ENCODE assay signal across 1 cellular context in genomic region chr1:235073331-235073967, GRCh38.
TF ChIP-seq lines count a peak whose summit lies in the region.

No MANE protein-coding gene starts in this region.

TF ChIP-seq in HepG2, 621 proteins besides CTCF, POLR2A, EP300 and RAD21 (continued from another document and continues in another):
- no peak; the same call in 1 of the 2 replicates for TF ChIP-seq PRDM4 (CRISPR knock-in tag; IDR thresholded peaks at IDR 0.05; ENCODE audit: borderline replicate concordance)
- no peak for TF ChIP-seq SNRNP70 (IDR thresholded peaks at IDR 0.05; ENCODE audit: low read depth, low read length)
- no peak for TF ChIP-seq ZNF383 (CRISPR knock-in tag; IDR thresholded peaks at IDR 0.05; ENCODE audit: borderline replicate concordance)
- TF ChIP-seq MYC (CRISPR knock-in tag; IDR thresholded peaks at IDR 0.05; ENCODE audit: borderline replicate concordance): no peak; the same call in 1 of the 2 replicates
- peak; percentile 46; the same call in 1 of the 2 replicates for TF ChIP-seq ZNF205 (CRISPR knock-in tag; IDR thresholded peaks at IDR 0.05)
- peak; percentile 63; the same call in 1 of the 2 replicates for TF ChIP-seq ZNF615 (CRISPR knock-in tag; IDR thresholded peaks at IDR 0.05; ENCODE audit: borderline replicate concordance)
- peak; percentile 90; the same call in 1 of the 2 replicates for TF ChIP-seq ZNF691 (CRISPR knock-in tag; IDR thresholded peaks at IDR 0.05; ENCODE audit: borderline replicate concordance, low read depth)
- TF ChIP-seq ZMYM2 (CRISPR knock-in tag; IDR thresholded peaks at IDR 0.05): peak; percentile 51; the same call in 1 of the 2 replicates
- peak; percentile 54 for TF ChIP-seq MIXL1 (CRISPR knock-in tag; IDR thresholded peaks at IDR 0.05)
- TF ChIP-seq ZNF652 (CRISPR knock-in tag; IDR thresholded peaks at IDR 0.05; ENCODE audit: borderline replicate concordance, low read depth): no peak
- no peak; the same call in 1 of the 2 replicates for TF ChIP-seq AFF4 (CRISPR knock-in tag; IDR thresholded peaks at IDR 0.05)
- no peak for TF ChIP-seq LCORL (IDR thresholded peaks at IDR 0.05)
- TF ChIP-seq LCORL (CRISPR knock-in tag; IDR thresholded peaks at IDR 0.05): peak; percentile 85
- peak; percentile 80; the same call in 1 of the 2 replicates for TF ChIP-seq ZBTB25 (CRISPR knock-in tag; IDR thresholded peaks at IDR 0.05)
- peak; percentile 73; the same call in 1 of the 2 replicates for TF ChIP-seq SNAI1 (CRISPR knock-in tag; IDR thresholded peaks at IDR 0.05; ENCODE audit: borderline replicate concordance)
- TF ChIP-seq CHCHD3 (CRISPR knock-in tag; IDR thresholded peaks at IDR 0.05): 0 out of 2 replicates have a peak, but pooled peaks have one; percentile 81
- TF ChIP-seq CC2D1A (CRISPR knock-in tag; IDR thresholded peaks at IDR 0.05): no peak
- TF ChIP-seq ZNF772 (CRISPR knock-in tag; IDR thresholded peaks at IDR 0.05): no peak
- peak; percentile 95 for TF ChIP-seq HDAC2 (CRISPR knock-in tag; IDR thresholded peaks at IDR 0.05)
- peak; percentile 66; the same call in 1 of the 2 replicates for TF ChIP-seq ZNF747 (CRISPR knock-in tag; IDR thresholded peaks at IDR 0.05; ENCODE audit: borderline replicate concordance)
- TF ChIP-seq ZFP90 (CRISPR knock-in tag; IDR thresholded peaks at IDR 0.05; ENCODE audit: borderline replicate concordance): no peak
- no peak; the same call in 1 of the 2 replicates for TF ChIP-seq ZNF761 (CRISPR knock-in tag; conservative IDR thresholded peaks at IDR 0.05)
- TF ChIP-seq ZSCAN25 (CRISPR knock-in tag; IDR thresholded peaks at IDR 0.05): peak; percentile 81; the same call in 1 of the 2 replicates
- TF ChIP-seq PPARG (CRISPR knock-in tag; conservative IDR thresholded peaks at IDR 0.05): peak; percentile 98
- no peak for TF ChIP-seq ZEB1 (IDR thresholded peaks at IDR 0.05; ENCODE audit: insufficient replicate concordance, low read depth)
- TF ChIP-seq ZNF646 (CRISPR knock-in tag; IDR thresholded peaks at IDR 0.05): peak; percentile 55; the same call in 1 of the 2 replicates
- no peak for TF ChIP-seq ETV6 (CRISPR knock-in tag; conservative IDR thresholded peaks at IDR 0.05)
- TF ChIP-seq EHMT2 (IDR thresholded peaks at IDR 0.05; ENCODE audit: borderline replicate concordance, low read depth, low read length): no peak
- TF ChIP-seq BCL3 (CRISPR knock-in tag; IDR thresholded peaks at IDR 0.05): peak; percentile 92
- TF ChIP-seq ZNF280B (CRISPR knock-in tag; IDR thresholded peaks at IDR 0.05; ENCODE audit: borderline replicate concordance): peak; percentile 11; the same call in 1 of the 2 replicates
- peak; percentile 69 for TF ChIP-seq ZBTB38 (CRISPR knock-in tag; IDR thresholded peaks at IDR 0.05)
- peak; percentile 85 for TF ChIP-seq IKZF4 (CRISPR knock-in tag; IDR thresholded peaks at IDR 0.05; ENCODE audit: borderline replicate concordance, low read depth, not compliant biosample characterization)
- TF ChIP-seq ZNF558 (CRISPR knock-in tag; IDR thresholded peaks at IDR 0.05; ENCODE audit: borderline replicate concordance): peak; percentile 31; the same call in 1 of the 2 replicates
- TF ChIP-seq MTF2 (CRISPR knock-in tag; IDR thresholded peaks at IDR 0.05; ENCODE audit: borderline replicate concordance): no peak
- TF ChIP-seq ELF1 (CRISPR knock-in tag; IDR thresholded peaks at IDR 0.05): no peak
- no peak for TF ChIP-seq ZMAT5 (CRISPR knock-in tag; IDR thresholded peaks at IDR 0.05; ENCODE audit: borderline replicate concordance, low read depth)
- peak; percentile 94 for TF ChIP-seq ATF2 (CRISPR knock-in tag; IDR thresholded peaks at IDR 0.05)
- TF ChIP-seq ZNF367 (CRISPR knock-in tag; IDR thresholded peaks at IDR 0.05; ENCODE audit: borderline replicate concordance): no peak
- TF ChIP-seq NONO (IDR thresholded peaks at IDR 0.05): no peak
- peak; percentile 83; the same call in 1 of the 2 replicates for TF ChIP-seq NONO (CRISPR knock-in tag; conservative IDR thresholded peaks at IDR 0.05)
